26 cellular contexts compared by ENCODE assay signal in the genomic region with DNA sequence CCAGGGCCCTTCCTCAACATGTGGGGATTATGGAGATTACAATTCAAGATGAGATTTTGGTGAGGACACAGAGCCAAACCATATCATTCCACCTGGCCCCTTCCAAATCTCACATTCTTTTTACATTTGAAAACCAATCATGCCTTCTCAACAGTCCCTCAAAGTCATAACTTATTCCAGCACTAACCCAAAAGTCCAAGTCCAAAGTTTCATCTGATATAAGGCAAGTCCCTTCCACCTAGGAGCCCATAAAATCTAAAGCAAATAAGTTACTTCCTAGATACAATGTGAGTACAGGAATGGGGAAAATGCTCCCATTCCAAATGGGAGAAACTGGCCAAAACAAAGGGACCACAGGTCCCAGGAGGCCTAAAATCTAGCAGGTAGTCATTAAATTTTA.
"Had no signal": no experiment of that assay in that cellular context is flagged by ENCODE, and none has a peak within 500 bp of the region (broad histone marks: within the 10 kb centered on the region; RNA-seq: fewer than 3 reads in every experiment).

No MANE protein-coding gene starts in this region.

- H3K4me2 ChIP-seq: SK-N-SH had no signal

- DNase-seq: activated CD4-positive, alpha-beta T cell treated with anti-CD3 and anti-CD28 coated beads for 36 hours; activated CD4-positive, alpha-beta T cell treated with anti-CD3 and anti-CD28 coated beads, Interleukin-2, amount 10 ng/mL, durations not matched to agents 7 days and 5 days; activated CD4-positive, alpha-beta T cell treated with anti-CD3 and anti-CD28 coated beads, Interleukin-2, amount 50 U/mL, for 48 hours; activated CD8-positive, alpha-beta T cell treated with anti-CD3 and anti-CD28 coated beads, Interleukin-2, amount 10 ng/mL, durations not matched to agents 7 days and 5 days; activated gamma-delta T cell; activated naive CD4-positive, alpha-beta T cell treated with Interleukin-2 at 50 U/mL for 16 hours; activated naive CD8-positive, alpha-beta T cell treated with anti-CD3 and anti-CD28 coated beads, Interleukin-2, amount 10 ng/mL, durations not matched to agents 7 days and 5 days; activated T-cell treated with anti-CD3 and anti-CD28 coated beads, Interleukin-2, amount 50 U/mL, for 24 hours; amygdala; Kasumi-1; KG1; NCI-H1105; NCI-H1417 treated with DMSO at 0.1 percent for 48 hours; NCI-H1930; NCI-H345; NCI-H524 treated with DMSO at 0.1 percent for 48 hours; NK-92 treated with Interleukin-12 subunit alpha and Interleukin-12 subunit beta, amount 100 ng/mL, for 24 hours; PC-3; Peyer's patch; RPMI8226; SHP77 treated with DMSO at 0.1 percent for 48 hours; SK-N-SH had no signal

- H3K9me3 ChIP-seq: ascending aorta, Peyer's patch, SJSA1, SK-N-SH had no signal

- ATAC-seq: activated CD4-positive, alpha-beta T cell treated with anti-CD3 and anti-CD28 coated beads for 36 hours; activated CD8-positive, alpha-beta T cell treated with anti-CD3 and anti-CD28 coated beads, Interleukin-2, amount 10 ng/mL, durations not matched to agents 7 days and 5 days; PC-3 had no signal

- H3K9me2 ChIP-seq: SK-N-SH had no signal

- H3K27me3 ChIP-seq: ascending aorta, cardiac muscle cell, Peyer's patch, SJSA1 had no signal

- H3K27ac ChIP-seq: ascending aorta, cardiac muscle cell, SJSA1 had no signal

- H3K4me1 ChIP-seq: ascending aorta, SJSA1 had no signal

- H3K4me3 ChIP-seq: ascending aorta, cardiac muscle cell, Peyer's patch, SJSA1 had no signal

- FAIRE-seq: TTC549 had no signal

- H3K36me3 ChIP-seq: ascending aorta, cardiac muscle cell, Peyer's patch, SJSA1 had no signal
